8 cellular contexts compared by ENCODE assay signal in the genomic region with DNA sequence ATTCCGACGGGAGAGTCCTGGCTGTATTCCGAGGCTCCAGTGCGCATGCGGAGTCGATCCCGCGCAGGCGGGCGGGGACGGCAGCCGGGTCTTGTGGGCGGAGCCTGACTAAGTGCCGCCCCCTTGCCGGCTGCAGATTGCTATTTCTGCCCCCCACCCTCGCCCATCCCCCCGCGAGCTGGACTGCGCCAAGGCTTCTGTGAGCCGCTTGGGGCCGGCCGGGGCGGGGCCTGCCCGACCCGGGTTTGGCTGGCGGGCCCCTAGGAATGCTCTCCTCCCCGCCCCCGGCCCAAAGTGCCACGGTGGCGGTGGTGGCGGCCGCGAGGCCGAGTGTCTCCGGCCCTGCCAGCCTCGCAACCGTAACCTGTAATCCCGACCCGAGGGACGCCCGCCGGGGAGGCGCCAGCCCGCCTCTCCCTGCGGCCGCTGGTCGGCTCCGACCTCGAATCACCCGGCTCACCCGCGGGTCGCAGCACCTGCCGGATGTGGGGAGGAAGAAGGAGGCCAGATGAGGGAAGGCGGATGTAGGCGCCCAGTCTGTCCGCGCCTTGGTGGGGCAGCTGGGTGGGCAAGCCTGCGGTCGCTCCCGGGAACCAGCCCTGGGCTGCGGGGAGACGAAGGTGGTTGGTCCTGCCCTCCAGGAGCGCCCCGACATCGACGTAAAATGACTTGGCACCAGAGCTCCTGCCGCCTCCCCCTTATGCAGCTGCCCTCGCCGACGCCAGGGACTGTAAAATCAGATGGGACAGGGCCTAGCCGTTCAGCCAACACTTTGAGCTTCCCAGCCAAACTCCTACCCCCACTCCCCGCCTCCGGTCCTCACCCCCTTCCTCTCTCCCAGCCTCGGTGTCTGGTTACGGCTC. TPM values are rescaled to one million over a fixed set of nuclear protein-coding genes. Genes with fewer than 3 reads are reported as not detected.
A peak's percentile ranks its signal among the peaks of the same experiment; 100 is the strongest.
DNase-seq lines count a peak whose midpoint lies in the region; ATAC-seq, FAIRE-seq and TF ChIP-seq lines count a peak whose summit lies in the region.

No MANE protein-coding gene starts in this region.

- no peak for FAIRE-seq in urothelium cell line (lab: Jason Lieb, UNC)

- peak; percentile 80 to 93 (median 92) for ATAC-seq in heart left ventricle

- H3K9me3 ChIP-seq in heart left ventricle: no peaks in the 10 kb centered on the region

- peak overlapping the region; percentile 92 to 100 (median 98) for H3K27ac ChIP-seq in heart left ventricle

- no peaks in the 10 kb centered on the region for H3K36me3 ChIP-seq in heart left ventricle

- peaks cover 0 to 25% (median 0%) of the 10 kb centered on the region in 9 donors for H3K27me3 ChIP-seq in heart left ventricle

- 4 to 7% (median 5%) methylated on average over 34 to 76 of the region's 76 CpGs for WGBS in heart left ventricle, 4 donors

- peak in 1 of 2 donors; percentile 64 for TF ChIP-seq POLR2A in heart left ventricle (IDR thresholded peaks at IDR 0.05)

- intact Hi-C loops in heart left ventricle (cut with DNase I) (loop anchor here in 5 of 10 donors (1.0 to 10.0 kb wide), 5 partner anchors 18 to 66 kb away; partner anchors contain the start of gene LZTS2 (in 3 of the 5)), posterior vena cava (cut with DNase I) (no loop called here)

- DNase-seq in GM04504 (ENCODE audit: low read depth) (peak; percentile 77), H4 (ENCODE audit: low spot score) (peak; percentile 89), LoVo (ENCODE audit: low spot score) (peak; percentile 94), SHP77 treated with DMSO at 0.1 percent for 48 hours (lab: John Stamatoyannopoulos, UW) (peak; percentile 87), heart left ventricle (peak; percentile 97 to 98 (median 97)), posterior vena cava (ENCODE audit: low spot score) (peak; percentile 98), urothelium cell line (ENCODE audit: low spot score) (peak; percentile 98)
- peak; percentile 77 for DNase-seq in activated naive CD8-positive, alpha-beta T cell treated with anti-CD3 and anti-CD28 coated beads, Interleukin-2, amount 50 U/mL, for 16 hours (ENCODE audit: low read depth, low spot score)

- peak overlapping the region; percentile 59 to 88 (median 78) for H3K4me3 ChIP-seq in heart left ventricle

- no peak for TF ChIP-seq CTCF in heart left ventricle (IDR thresholded peaks at IDR 0.05)

- H3K4me1 ChIP-seq in heart left ventricle: peaks cover 0 to 59% (median 43%) of the 10 kb centered on the region in 12 donors

RNA-seq across cellular contexts. Expression of gene KAZALD1, which starts 0.6 kb away (rescaled TPM):
- total RNA-seq in H4 (2014; rRNA removed; shearing (Covaris generic)): 10.2 and 22.5 TPM in 2 replicates
- total RNA-seq in heart left ventricle: 10 to 100 TPM in 2 of 9 donors, 1 to 10 TPM in 7; 1.9 to 11.1 (median 6.1) TPM
- 10 to 100 TPM in 1 of 2 donors, 1 to 10 TPM in 1; 10.0 to 10.6 TPM for polyA plus RNA-seq in heart left ventricle
- 1 to 10 TPM; 6.5 to 9.3 TPM for total RNA-seq in posterior vena cava

RNA-seq across cellular contexts. Expression of gene SFXN3, which starts 30.1 kb away (rescaled TPM):
- 35.7 and 35.8 TPM in 2 replicates for total RNA-seq in H4 (2014; rRNA removed; shearing (Covaris generic))
- total RNA-seq in heart left ventricle (10 to 100 TPM; 12.1 to 37.4 (median 17.8) TPM), posterior vena cava (10 to 100 TPM; 72.7 to 79.5 TPM)
- 10 to 100 TPM; 11.7 to 23.5 TPM for polyA plus RNA-seq in heart left ventricle

RNA-seq across cellular contexts. Expression of gene PDZD7, which starts 30.3 kb away (rescaled TPM):
- 0.21 and 0.97 TPM in 2 replicates for total RNA-seq in H4 (2014; rRNA removed; shearing (Covaris generic))
- total RNA-seq in heart left ventricle (under 1 TPM in 8 of 9 donors, not detected in 1; 0.09 to 0.97 (median 0.35) TPM), posterior vena cava (under 1 TPM; 0.48 to 0.83 TPM)
- under 1 TPM; 0.15 to 0.27 TPM for polyA plus RNA-seq in heart left ventricle

Comparison
In these comparisons a context has a peak if more than half of its experiments do, and no peak if none do; other contexts are left out.
1. Peak in every context shown above with its lines: DNase-seq, ATAC-seq, H3K4me3 ChIP-seq and H3K27ac ChIP-seq.